Comparison of ENCODE assay signal across 1 cellular context in the genomic region with DNA sequence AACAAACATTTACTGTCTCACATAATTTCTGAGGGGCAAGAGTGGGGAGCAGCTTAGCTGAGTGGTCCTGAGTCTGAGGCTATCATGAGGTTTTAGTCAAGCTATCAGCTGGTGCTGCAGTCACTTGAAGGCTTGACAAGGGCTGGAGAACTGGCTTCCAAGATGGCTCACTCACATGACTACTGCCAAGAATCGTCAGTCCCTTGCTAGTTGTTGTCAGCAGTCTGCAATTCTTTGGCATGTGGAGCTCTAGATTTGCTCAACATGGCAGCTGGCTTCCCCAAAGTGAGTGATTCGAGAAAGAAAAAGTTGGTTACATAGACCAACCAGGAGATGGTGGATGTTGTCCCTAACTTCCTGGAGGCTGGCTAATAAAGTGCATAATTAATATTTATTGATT.
TF ChIP-seq lines count a peak whose summit lies in the region.

No MANE protein-coding gene starts in this region.

TF ChIP-seq in HCT116, 20 proteins besides CTCF, POLR2A, EP300 and RAD21:
- TF ChIP-seq ELF1 (IDR thresholded peaks at IDR 0.05; ENCODE audit: borderline replicate concordance, low read depth): no peak
- TF ChIP-seq, protein P1, sequence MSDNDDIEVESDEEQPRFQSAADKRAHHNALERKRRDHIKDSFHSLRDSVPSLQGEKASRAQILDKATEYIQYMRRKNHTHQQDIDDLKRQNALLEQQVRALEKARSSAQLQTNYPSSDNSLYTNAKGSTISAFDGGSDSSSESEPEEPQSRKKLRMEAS (IDR thresholded peaks at IDR 0.05): no peak
- no peak for TF ChIP-seq EZH2 (IDR thresholded peaks at IDR 0.05)
- TF ChIP-seq, protein P2, sequence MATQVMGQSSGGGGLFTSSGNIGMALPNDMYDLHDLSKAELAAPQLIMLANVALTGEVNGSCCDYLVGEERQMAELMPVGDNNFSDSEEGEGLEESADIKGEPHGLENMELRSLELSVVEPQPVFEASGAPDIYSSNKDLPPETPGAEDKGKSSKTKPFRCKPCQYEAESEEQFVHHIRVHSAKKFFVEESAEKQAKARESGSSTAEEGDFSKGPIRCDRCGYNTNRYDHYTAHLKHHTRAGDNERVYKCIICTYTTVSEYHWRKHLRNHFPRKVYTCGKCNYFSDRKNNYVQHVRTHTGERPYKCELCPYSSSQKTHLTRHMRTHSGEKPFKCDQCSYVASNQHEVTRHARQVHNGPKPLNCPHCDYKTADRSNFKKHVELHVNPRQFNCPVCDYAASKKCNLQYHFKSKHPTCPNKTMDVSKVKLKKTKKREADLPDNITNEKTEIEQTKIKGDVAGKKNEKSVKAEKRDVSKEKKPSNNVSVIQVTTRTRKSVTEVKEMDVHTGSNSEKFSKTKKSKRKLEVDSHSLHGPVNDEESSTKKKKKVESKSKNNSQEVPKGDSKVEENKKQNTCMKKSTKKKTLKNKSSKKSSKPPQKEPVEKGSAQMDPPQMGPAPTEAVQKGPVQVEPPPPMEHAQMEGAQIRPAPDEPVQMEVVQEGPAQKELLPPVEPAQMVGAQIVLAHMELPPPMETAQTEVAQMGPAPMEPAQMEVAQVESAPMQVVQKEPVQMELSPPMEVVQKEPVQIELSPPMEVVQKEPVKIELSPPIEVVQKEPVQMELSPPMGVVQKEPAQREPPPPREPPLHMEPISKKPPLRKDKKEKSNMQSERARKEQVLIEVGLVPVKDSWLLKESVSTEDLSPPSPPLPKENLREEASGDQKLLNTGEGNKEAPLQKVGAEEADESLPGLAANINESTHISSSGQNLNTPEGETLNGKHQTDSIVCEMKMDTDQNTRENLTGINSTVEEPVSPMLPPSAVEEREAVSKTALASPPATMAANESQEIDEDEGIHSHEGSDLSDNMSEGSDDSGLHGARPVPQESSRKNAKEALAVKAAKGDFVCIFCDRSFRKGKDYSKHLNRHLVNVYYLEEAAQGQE (IDR thresholded peaks at IDR 0.05; ENCODE audit: low read depth): no peak
- TF ChIP-seq, protein P3, sequence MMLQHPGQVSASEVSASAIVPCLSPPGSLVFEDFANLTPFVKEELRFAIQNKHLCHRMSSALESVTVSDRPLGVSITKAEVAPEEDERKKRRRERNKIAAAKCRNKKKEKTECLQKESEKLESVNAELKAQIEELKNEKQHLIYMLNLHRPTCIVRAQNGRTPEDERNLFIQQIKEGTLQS (IDR thresholded peaks at IDR 0.05): no peak
- no peak for TF ChIP-seq FOSL1 (IDR thresholded peaks at IDR 0.05; ENCODE audit: low read depth)
- TF ChIP-seq YY1 (IDR thresholded peaks at IDR 0.05; ENCODE audit: extremely low read depth, insufficient replicate concordance, low read depth, low read length): no peak
- TF ChIP-seq TCF7L2 (IDR thresholded peaks at IDR 0.05; ENCODE audit: borderline replicate concordance, extremely low read depth, insufficient read depth, insufficient read length): no peak
- TF ChIP-seq JUND (IDR thresholded peaks at IDR 0.05): no peak
- no peak for TF ChIP-seq EGR1 (IDR thresholded peaks at IDR 0.05; ENCODE audit: low read depth)
- no peak for TF ChIP-seq CBX3 (IDR thresholded peaks at IDR 0.05; ENCODE audit: low read depth)
